8 cellular contexts compared by ENCODE assay signal in the genomic region with DNA sequence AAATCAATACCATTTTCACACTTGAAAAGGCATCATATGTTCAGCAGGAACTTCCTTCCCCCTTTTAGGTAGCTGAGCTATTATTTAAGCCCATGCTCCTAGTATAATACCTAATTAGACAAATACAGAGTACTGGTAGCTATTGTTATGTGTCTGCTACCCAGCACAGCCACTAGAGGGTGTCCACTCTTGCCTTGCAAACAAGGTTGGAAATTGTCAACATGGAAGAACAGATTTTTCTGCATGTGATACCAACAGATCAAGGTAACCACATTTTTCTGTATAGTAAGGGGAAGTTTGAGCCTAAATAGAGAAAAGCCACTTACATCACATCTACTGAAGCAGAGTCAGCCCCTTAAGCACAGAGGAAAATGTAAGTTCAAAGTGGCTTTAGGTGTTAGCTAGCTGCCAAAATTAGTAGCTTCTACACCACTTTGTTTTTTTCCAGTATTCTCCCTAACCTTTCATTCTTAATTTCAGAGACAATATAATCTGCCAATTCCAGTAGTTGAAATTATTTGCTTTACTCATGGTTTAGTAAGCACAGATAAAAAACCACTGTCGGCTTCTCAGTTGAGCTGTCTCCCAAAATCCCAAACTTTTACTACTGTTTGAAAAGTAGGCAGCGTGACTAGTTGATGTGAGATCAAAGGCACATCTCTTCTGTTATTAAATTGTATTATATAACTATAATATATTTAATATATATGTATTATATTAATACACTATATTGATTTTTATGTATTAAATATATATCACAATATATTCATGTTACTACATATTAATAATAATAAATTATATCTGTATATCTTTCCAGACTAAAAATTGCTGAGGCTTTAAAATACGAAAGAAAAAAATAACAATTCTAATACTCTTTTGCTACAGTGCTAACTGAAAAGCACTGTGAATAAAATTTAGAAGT. TPM values are rescaled to one million over a fixed set of nuclear protein-coding genes. Genes with fewer than 3 reads are reported as not detected.
DNase-seq lines count a peak whose midpoint lies in the region; ATAC-seq and TF ChIP-seq lines count a peak whose summit lies in the region.

No MANE protein-coding gene starts in this region.

- ATAC-seq in GM19468 (IDR thresholded peaks at IDR 0.05; ENCODE audit: extremely low read depth, unreplicated experiment) = peak; percentile 77
- peak; percentile 95 for ATAC-seq in HG03469 (IDR thresholded peaks at IDR 0.05; ENCODE audit: unreplicated experiment)

- no TSS peak for BruUV-seq in OCI-LY7 (replicated peaks; lab: Mats Ljungman, UMichigan)

- no peak overlapping the region for H3K27ac Mint-ChIP-seq in activated naive CD4-positive, alpha-beta T cell treated with anti-CD3 and anti-CD28 coated beads, Interleukin-2, amount 10 ng/mL, durations not matched to agents 7 days and 5 days

- H4K20me1 ChIP-seq in OCI-LY7 (ENCODE audit: insufficient read depth, low read length) = no peaks in the 10 kb centered on the region

- intact Hi-C loops in OCI-LY7 (cut with micrococcal nuclease; ENCODE audit: unreplicated experiment) = loop anchor here (2.0 to 5.0 kb wide), 2 partner anchors 70 to 348 kb away; no protein-coding TSS in a partner anchor

- H2AFZ ChIP-seq in OCI-LY7 (ENCODE audit: low read length) = no peak overlapping the region

- no peaks in the 10 kb centered on the region for H3K4me1 Mint-ChIP-seq in activated naive CD4-positive, alpha-beta T cell treated with anti-CD3 and anti-CD28 coated beads, Interleukin-2, amount 10 ng/mL, durations not matched to agents 7 days and 5 days

- no peaks in the 10 kb centered on the region for H3K36me3 ChIP-seq in OCI-LY7 (ENCODE audit: insufficient read depth, low read length)

- in situ Hi-C loops in G401 (cut with HindIII; ENCODE audit: low sequenced_read_pairs) = no loop called here

- H3K79me2 ChIP-seq in OCI-LY7 (ENCODE audit: insufficient read depth, low read depth, low read length) = no peaks in the 10 kb centered on the region

- peak; percentile 45 for DNase-seq in G401 (ENCODE audit: low spot score)
- DNase-seq in OCI-LY7 (ENCODE audit: low spot score) = peak; percentile 59
- DNase-seq in activated naive CD4-positive, alpha-beta T cell treated with anti-CD3 and anti-CD28 coated beads, Interleukin-2, amount 10 ng/mL, durations not matched to agents 7 days and 5 days = peak; percentile 68
- DNase-seq in glomerular endothelial cell (ENCODE audit: extremely low read depth, low read depth, low spot score) = peak; percentile 33
- DNase-seq in putamen (ENCODE audit: low spot score) = peak; percentile 57
- no peak for DNase-seq in GOT3 (lab: John Stamatoyannopoulos, UW)

- peak; percentile 92 for TF ChIP-seq CTCF in OCI-LY7 (conservative IDR thresholded peaks at IDR 0.05; ENCODE audit: low read length)

- no peaks in the 10 kb centered on the region for H3K9me2 ChIP-seq in OCI-LY7 (ENCODE audit: insufficient read depth, low read length)

- no peak overlapping the region for H3K4me3 Mint-ChIP-seq in activated naive CD4-positive, alpha-beta T cell treated with anti-CD3 and anti-CD28 coated beads, Interleukin-2, amount 10 ng/mL, durations not matched to agents 7 days and 5 days

- peaks cover 3% of the 10 kb centered on the region for H3K27me3 Mint-ChIP-seq in activated naive CD4-positive, alpha-beta T cell treated with anti-CD3 and anti-CD28 coated beads, Interleukin-2, amount 10 ng/mL, durations not matched to agents 7 days and 5 days

- CTCF ChIA-PET in OCI-LY7 (lab: Charles Lee; ENCODE audit: unreplicated experiment) = interaction anchor here (0.9 kb wide), 1 partner anchor 9 kb away, joined by 3 read pairs; no protein-coding TSS in a partner anchor
- CTCF ChIA-PET in activated naive CD4-positive, alpha-beta T cell treated with anti-CD3 and anti-CD28 coated beads, Interleukin-2, amount 10 ng/mL, durations not matched to agents 7 days and 5 days (lab: Charles Lee) = interaction anchor here (0.5 to 2.6 kb wide), 12 partner anchors 9 to 417 kb away, joined by 3 to 41 read pairs (median 4); no protein-coding TSS in a partner anchor

- H3K9me3 ChIP-seq in OCI-LY7 (ENCODE audit: low read length) = no peaks in the 10 kb centered on the region

- H3K36me3 Mint-ChIP-seq in activated naive CD4-positive, alpha-beta T cell treated with anti-CD3 and anti-CD28 coated beads, Interleukin-2, amount 10 ng/mL, durations not matched to agents 7 days and 5 days = no peaks in the 10 kb centered on the region

- H3K9me3 Mint-ChIP-seq in activated naive CD4-positive, alpha-beta T cell treated with anti-CD3 and anti-CD28 coated beads, Interleukin-2, amount 10 ng/mL, durations not matched to agents 7 days and 5 days = no peaks in the 10 kb centered on the region

- H3K27ac ChIP-seq in OCI-LY7 (ENCODE audit: low read depth, low read length, poor library complexity, severe bottlenecking) = no peak overlapping the region

- POLR2A ChIA-PET in OCI-LY7 (lab: Charles Lee) = interaction anchor here (1.1 kb wide), 1 partner anchor 8 kb away, joined by 3 read pairs; no protein-coding TSS in a partner anchor

- no peak overlapping the region for H3K4me3 ChIP-seq in OCI-LY7 (ENCODE audit: low read depth, low read length, poor library complexity, severe bottlenecking)

- no peak overlapping the region for H3K4me2 ChIP-seq in OCI-LY7 (ENCODE audit: low read length)

- H3K4me1 ChIP-seq in OCI-LY7 (ENCODE audit: insufficient read depth, low read length, poor library complexity, severe bottlenecking) = no peaks in the 10 kb centered on the region

RNA-seq across cellular contexts. Expression of gene EDNRA, which starts 38.2 kb away (rescaled TPM):
- not detected in 2 replicates for total RNA-seq in G401 (2014; rRNA removed; shearing (Covaris generic))
- total RNA-seq in OCI-LY7 (2014; rRNA removed; shearing (Covaris generic)) = not detected in 2 replicates
- total RNA-seq in OCI-LY7 (2022) (not detected in 2 replicates), glomerular endothelial cell (9.7 and 26.1 TPM in 2 replicates)

Comparison
In these comparisons a context has a peak if more than half of its experiments do, and no peak if none do; other contexts are left out.
1. RNA of gene EDNRA, which starts 38.2 kb away (total RNA-seq): 9.7 to 26.1 TPM in glomerular endothelial cell; not detected in G401 and not detected in OCI-LY7; every median in the first group is over 10 times any median in the second.